In the genomic region with DNA sequence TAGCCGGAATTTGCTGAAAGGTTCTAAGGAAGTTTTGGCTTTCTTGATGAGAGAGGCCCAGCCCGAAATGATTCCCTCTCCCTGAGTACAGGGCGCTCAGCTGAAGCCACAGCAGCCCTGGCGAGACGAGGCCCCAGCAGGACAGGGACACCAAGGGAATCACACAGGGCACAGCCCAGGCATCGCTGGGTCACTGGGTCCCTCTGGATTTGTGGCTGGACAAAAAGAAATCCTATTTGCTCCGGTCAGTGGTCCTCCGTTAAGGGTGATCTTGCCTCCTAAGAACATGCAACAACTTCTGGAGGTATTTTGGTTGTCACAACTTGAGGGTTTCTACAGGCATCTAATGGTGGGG, we compare ENCODE assay signal across 15 cellular contexts. TPM values are rescaled to one million over a fixed set of nuclear protein-coding genes. Genes with fewer than 3 reads are reported as not detected.
A peak's percentile ranks its signal among the peaks of the same experiment; 100 is the strongest.
DNase-seq lines count a peak whose midpoint lies in the region; ATAC-seq and TF ChIP-seq lines count a peak whose summit lies in the region.
"Had no signal": no experiment of that assay in that cellular context is flagged by ENCODE, and none has a peak within 500 bp of the region (broad histone marks: within the 10 kb centered on the region; RNA-seq: fewer than 3 reads in every experiment).

No MANE protein-coding gene starts in this region.

- no peak overlapping the region for H3K23ac ChIP-seq in neuronal stem cell (ENCODE audit: low read depth, low read length, poor library complexity)

- no peak for TF ChIP-seq RAD21 in HCT116 (IDR thresholded peaks at IDR 0.05; ENCODE audit: low read depth)

- no peak overlapping the region for H2BK120ac ChIP-seq in neuronal stem cell (ENCODE audit: low read depth, low read length)

- H2BK15ac ChIP-seq in neuronal stem cell (ENCODE audit: low read length) = peak overlapping the region; percentile 43

- RAD21 ChIA-PET in HCT116 (lab: Charles Lee; ENCODE audit: low non-redundant PET in 1 of 2, low total read pairs in 2 of 2, uncharacterized antibody in 2 of 2, unreplicated experiment in 2 of 2) = interaction anchor here in 1 of 2 experiments (0.8 kb wide), 1 partner anchor 191 kb away, joined by 3 read pairs; no protein-coding TSS in a partner anchor

- ATAC-seq in HCT116 (no peak), GM21528 (IDR thresholded peaks at IDR 0.05; ENCODE audit: low FRiP score, unreplicated experiment) (no peak), left colon (no peak)

- H2AFZ ChIP-seq in HCT116 (ENCODE audit: low read depth, low read length, poor library complexity, severe bottlenecking) (no peak overlapping the region), neuronal stem cell (ENCODE audit: low read length) (peak overlapping the region; percentile 15)
- H2AFZ ChIP-seq: GM23248 had no signal

- no peaks in the 10 kb centered on the region for H3K36me3 Mint-ChIP-seq in activated CD4-positive, alpha-beta T cell treated with anti-CD3 and anti-CD28 coated beads, Interleukin-2, amount 10 ng/mL, durations not matched to agents 24 days and 14 days (ENCODE audit: low read depth)
- H3K36me3 Mint-ChIP-seq: CD14-positive monocyte; CD4-positive, alpha-beta memory T cell had no signal

- no peak overlapping the region for H4K8ac ChIP-seq in neuronal stem cell (ENCODE audit: low read depth, low read length)

- peaks cover 22 to 58% (median 48%) of the 10 kb centered on the region in 10 experiments for H3K4me1 ChIP-seq in BLaER1 treated with 17β-estradiol and CSF1 and Interleukin-3, amounts not matched to agents 10 nM and 100 nM
- H3K4me1 ChIP-seq in HCT116 (ENCODE audit: control insufficient read depth in 1 of 2, insufficient read depth in 2 of 2, low read length in 2 of 2) = peaks cover 54 to 56% of the 10 kb centered on the region in 2 experiments
- peaks cover 12 to 22% of the 10 kb centered on the region in 2 donors for H3K4me1 ChIP-seq in neuronal stem cell (ENCODE audit: control insufficient read depth in 2 of 2, insufficient read depth in 1 of 2, low read depth in 1 of 2, low read length in 2 of 2)
- H3K4me1 ChIP-seq in spleen = peaks cover 0 to 20% (median 5%) of the 10 kb centered on the region in 6 donors

- peaks cover 60 to 85% (median 73%) of the 10 kb centered on the region in 11 experiments for H3K27me3 ChIP-seq in BLaER1 treated with 17β-estradiol and CSF1 and Interleukin-3, amounts not matched to agents 10 nM and 100 nM
- H3K27me3 ChIP-seq in HCT116 (ENCODE audit: insufficient read depth, low read length) (no peaks in the 10 kb centered on the region), neuronal stem cell (ENCODE audit: control insufficient read depth in 3 of 3, insufficient read depth in 3 of 3, low read depth in 1 of 3, low read length in 3 of 3) (peaks cover 0 to 31% (median 14%) of the 10 kb centered on the region in 3 experiments), spleen (replicated peaks in 1 of 7) (peaks cover 0 to 95% (median 43%) of the 10 kb centered on the region in 7 donors)
- H3K27me3 ChIP-seq: BE2C had no signal

- POLR2A ChIA-PET in HCT116 (lab: Charles Lee) = no interaction called here

- peak overlapping the region in 8 of 11 experiments; percentile 10 to 86 (median 44); a peak in 13 of 22 replicates for H3K4me2 ChIP-seq in BLaER1 treated with 17β-estradiol and CSF1 and Interleukin-3, amounts not matched to agents 10 nM and 100 nM
- H3K4me2 ChIP-seq in HCT116 (ENCODE audit: low read length) (peak overlapping the region; percentile 24), neuronal stem cell (ENCODE audit: insufficient read depth, low read length, poor library complexity, severe bottlenecking) (no peak overlapping the region)

- H3K9me2 ChIP-seq in HCT116 (ENCODE audit: insufficient read depth) = no peaks in the 10 kb centered on the region

- H3K4ac ChIP-seq in neuronal stem cell (ENCODE audit: low read length) = no peak overlapping the region

- no peak overlapping the region for H3K4me3 ChIP-seq in BLaER1 treated with 17β-estradiol and CSF1 and Interleukin-3, amounts not matched to agents 10 nM and 100 nM
- no peak overlapping the region for H3K4me3 ChIP-seq in HCT116 (replicated peaks in 1 of 2; ENCODE audit: low read depth in 1 of 2, low read length in 2 of 2)
- no peak overlapping the region for H3K4me3 ChIP-seq in neuronal stem cell (ENCODE audit: low read length in 2 of 2)
- no peak overlapping the region for H3K4me3 ChIP-seq in spleen
- H3K4me3 ChIP-seq: GM23248, HAP-1 had no signal

- H2AK5ac ChIP-seq in neuronal stem cell (ENCODE audit: low read depth, low read length) = no peak overlapping the region

- H3K4me3 Mint-ChIP-seq in activated CD4-positive, alpha-beta T cell treated with anti-CD3 and anti-CD28 coated beads, Interleukin-2, amount 10 ng/mL, durations not matched to agents 24 days and 14 days = no peak overlapping the region
- H3K4me3 Mint-ChIP-seq: CD14-positive monocyte; CD4-positive, alpha-beta memory T cell had no signal

- no peaks in the 10 kb centered on the region for H3K36me3 ChIP-seq in BLaER1 treated with 17β-estradiol and CSF1 and Interleukin-3, amounts not matched to agents 10 nM and 100 nM
- H3K36me3 ChIP-seq in HCT116 (ENCODE audit: control insufficient read depth in 1 of 2, insufficient read depth in 2 of 2, low read length in 2 of 2) = no peaks in the 10 kb centered on the region
- no peaks in the 10 kb centered on the region for H3K36me3 ChIP-seq in neuronal stem cell (replicated peaks in 1 of 2; ENCODE audit: control insufficient read depth in 2 of 2, insufficient read depth in 2 of 2, low read length in 2 of 2)
- no peaks in the 10 kb centered on the region for H3K36me3 ChIP-seq in spleen
- H3K36me3 ChIP-seq: BE2C, HAP-1 had no signal

- TF ChIP-seq POLR2A in HCT116 (IDR thresholded peaks at IDR 0.05; ENCODE audit: borderline replicate concordance, extremely low read depth, insufficient read depth, insufficient read length) = no peak
- no peak for TF ChIP-seq POLR2A in spleen (IDR thresholded peaks at IDR 0.05)

- H4K20me1 ChIP-seq in BLaER1 treated with 17β-estradiol and CSF1 and Interleukin-3, amounts not matched to agents 10 nM and 100 nM = peaks cover 0 to 41% (median 23%) of the 10 kb centered on the region in 11 experiments; a peak in 16 of 22 replicates
- H4K20me1 ChIP-seq in HCT116 (ENCODE audit: insufficient read depth) = no peaks in the 10 kb centered on the region

- H3K27me3 Mint-ChIP-seq in activated CD4-positive, alpha-beta T cell treated with anti-CD3 and anti-CD28 coated beads, Interleukin-2, amount 10 ng/mL, durations not matched to agents 24 days and 14 days = peaks cover 34% of the 10 kb centered on the region

- H3K4me1 Mint-ChIP-seq in activated CD4-positive, alpha-beta T cell treated with anti-CD3 and anti-CD28 coated beads, Interleukin-2, amount 10 ng/mL, durations not matched to agents 24 days and 14 days = no peaks in the 10 kb centered on the region
- H3K4me1 Mint-ChIP-seq: CD14-positive monocyte; CD4-positive, alpha-beta memory T cell had no signal

- TF ChIP-seq CTCF in HCT116 (IDR thresholded peaks at IDR 0.05 in 2 of 3, conservative IDR thresholded peaks at IDR 0.05 in 1 of 3; ENCODE audit: borderline replicate concordance in 1 of 3, insufficient read depth in 1 of 3, low read depth in 2 of 3, low read length in 2 of 3) = no peak
- TF ChIP-seq CTCF in spleen (IDR thresholded peaks at IDR 0.05 in 8 of 11, conservative IDR thresholded peaks at IDR 0.05 in 3 of 11) = no peak

- no TSS peak for BruUV-seq in HCT116 (replicated peaks; lab: Mats Ljungman, UMichigan)

- WGBS in neuronal stem cell (ENCODE audit: extremely low coverage in 2 of 2, insufficient read length in 2 of 2, insufficient replicate concordance in 1 of 2), 2 donors = no CpG with 5 or more reads among the region's 8 CpGs
- 79 to 94% (median 91%) methylated on average over 6 to 8 of the region's 8 CpGs for WGBS in spleen, 5 donors

- H4K91ac ChIP-seq in neuronal stem cell (ENCODE audit: low read depth, low read length, poor library complexity) = no peak overlapping the region

- H3K27ac Mint-ChIP-seq in activated CD4-positive, alpha-beta T cell treated with anti-CD3 and anti-CD28 coated beads, Interleukin-2, amount 10 ng/mL, durations not matched to agents 24 days and 14 days = no peak overlapping the region
- H3K27ac Mint-ChIP-seq: CD4-positive, alpha-beta memory T cell had no signal

- no peaks in the 10 kb centered on the region for H3K9me3 Mint-ChIP-seq in activated CD4-positive, alpha-beta T cell treated with anti-CD3 and anti-CD28 coated beads, Interleukin-2, amount 10 ng/mL, durations not matched to agents 24 days and 14 days

- no peak overlapping the region for H2BK12ac ChIP-seq in neuronal stem cell (ENCODE audit: low read length)

- H3K79me1 ChIP-seq in neuronal stem cell (ENCODE audit: low read depth, low read length) = no peaks in the 10 kb centered on the region

- H3K9me3 ChIP-seq in BLaER1 treated with 17β-estradiol and CSF1 and Interleukin-3, amounts not matched to agents 10 nM and 100 nM (replicated peaks in 1 of 11) = peaks cover 0 to 8% (median 5%) of the 10 kb centered on the region in 11 experiments; a peak in 14 of 22 replicates
- no peaks in the 10 kb centered on the region for H3K9me3 ChIP-seq in HCT116 (ENCODE audit: control insufficient read depth in 1 of 2, insufficient read depth in 1 of 2, low read depth in 1 of 2, low read length in 2 of 2)
- H3K9me3 ChIP-seq in neuronal stem cell (replicated peaks in 1 of 2; ENCODE audit: control insufficient read depth in 2 of 2, insufficient read depth in 1 of 2, low read depth in 1 of 2, low read length in 2 of 2) = no peaks in the 10 kb centered on the region
- H3K9me3 ChIP-seq in spleen = peaks cover 0 to 1% (median 0%) of the 10 kb centered on the region in 8 donors
- H3K9me3 ChIP-seq: BE2C had no signal

- H3K14ac ChIP-seq in neuronal stem cell (ENCODE audit: low read length) = no peak overlapping the region

- no peak overlapping the region for H3K27ac ChIP-seq in BLaER1 treated with 17β-estradiol and CSF1 and Interleukin-3, amounts not matched to agents 10 nM and 100 nM
- H3K27ac ChIP-seq in HCT116 (ENCODE audit: low read depth, low read length) (peak overlapping the region; percentile 17; the same call in 1 of the 2 replicates), neuronal stem cell (replicated peaks; ENCODE audit: low read length) (no peak overlapping the region), spleen (no peak overlapping the region)
- H3K27ac ChIP-seq: GM23248 had no signal

- no peak for DNase-seq in HCT116 (ENCODE audit: low read depth, low spot score)
- DNase-seq in neuronal stem cell (ENCODE audit: low spot score) = no peak
- peak; percentile 47 for DNase-seq in spleen
- DNase-seq in activated CD4-positive, alpha-beta T cell treated with anti-CD3 and anti-CD28 coated beads, Interleukin-2, amount 10 ng/mL, durations not matched to agents 24 days and 14 days = no peak
- no peak for DNase-seq in left colon
- DNase-seq: ACHN; BE2C; CD4-positive, alpha-beta memory T cell; GF-D8; GM23248; KG1 had no signal

- H2BK5ac ChIP-seq in neuronal stem cell (ENCODE audit: low read length) = no peak overlapping the region

- intact Hi-C loops in HCT116 (cut with micrococcal nuclease) = no loop called here
- intact Hi-C loops in spleen (cut with DNase I; ENCODE audit: low total_unique reads) = no loop called here
- intact Hi-C loops in activated CD4-positive, alpha-beta T cell treated with anti-CD3 and anti-CD28 coated beads, Interleukin-2, amount 10 ng/mL, durations not matched to agents 24 days and 14 days (cut with micrococcal nuclease) = no loop called here
- intact Hi-C loops in left colon (cut with DNase I, micrococcal nuclease) = no loop called here

- peak overlapping the region; percentile 78 for H3K18ac ChIP-seq in neuronal stem cell (ENCODE audit: low read length)

- CTCF ChIA-PET in HCT116 (lab: Charles Lee) = no interaction called here

- H3K79me2 ChIP-seq in HCT116 (ENCODE audit: insufficient read depth, low read length) = no peaks in the 10 kb centered on the region; the same call in 1 of the 2 replicates

- H3K9ac ChIP-seq in BLaER1 treated with 17β-estradiol and CSF1 and Interleukin-3, amounts not matched to agents 10 nM and 100 nM = no peak overlapping the region
- H3K9ac ChIP-seq in HCT116 (ENCODE audit: low read length) = no peak overlapping the region
- no peak overlapping the region for H3K9ac ChIP-seq in neuronal stem cell (ENCODE audit: low read depth, low read length, poor library complexity)
- H3K9ac ChIP-seq: GM23248 had no signal

RNA-seq across cellular contexts. Expression of a gene that starts 6.4 kb away (rescaled TPM):
- total RNA-seq in HCT116 (2021; ENCODE audit: unreplicated experiment) (37.5 TPM), spleen (not detected), left colon (not detected)
- polyA plus RNA-seq in HCT116 (2012) = 40.3 and 46.1 TPM in 2 replicates
- 0.20 TPM for polyA plus RNA-seq in neuronal stem cell (2013, experiment 1 of 2)
- 0.15 TPM for polyA plus RNA-seq in neuronal stem cell (2013, experiment 2 of 2)
- polyA plus RNA-seq in spleen = not detected
- not detected in 2 replicates for total RNA-seq in activated CD4-positive, alpha-beta T cell treated with anti-CD3 and anti-CD28 coated beads, Interleukin-2, amount 10 ng/mL, durations not matched to agents 24 days and 14 days
- total RNA-seq: CD4-positive, alpha-beta memory T cell; GM23248 had no signal
- polyA plus RNA-seq: CD14-positive monocyte; CD4-positive, alpha-beta memory T cell; GM23248 had no signal

RNA-seq across cellular contexts. Expression of a gene that starts 22.3 kb away (rescaled TPM):
- 21.3 TPM for total RNA-seq in HCT116 (2021; ENCODE audit: unreplicated experiment)
- polyA plus RNA-seq in HCT116 (2012) = 14.4 and 23.1 TPM in 2 replicates
- polyA plus RNA-seq in neuronal stem cell (2013, experiment 1 of 2) = 13.6 TPM
- 13.3 TPM for polyA plus RNA-seq in neuronal stem cell (2013, experiment 2 of 2)
- total RNA-seq in spleen = 10 to 100 TPM; 21.0 to 41.4 (median 31.3) TPM
- 10 to 100 TPM; 17.5 to 32.3 (median 30.8) TPM for polyA plus RNA-seq in spleen
- total RNA-seq in activated CD4-positive, alpha-beta T cell treated with anti-CD3 and anti-CD28 coated beads, Interleukin-2, amount 10 ng/mL, durations not matched to agents 24 days and 14 days = 29.3 and 32.1 TPM in 2 replicates
- total RNA-seq in left colon = 10 to 100 TPM; 21.2 to 21.7 TPM

RNA-seq across cellular contexts. Expression of a gene that starts 56.5 kb away (rescaled TPM):
- total RNA-seq in HCT116 (2021; ENCODE audit: unreplicated experiment) (601 TPM), spleen (10 to 100 TPM; 14.3 to 96.6 (median 60.5) TPM), left colon (10 to 100 TPM; 56.5 to 83.5 TPM)
- 284 and 460 TPM in 2 replicates for polyA plus RNA-seq in HCT116 (2012)
- polyA plus RNA-seq in neuronal stem cell (2013, experiment 1 of 2) = 56.5 TPM
- 57.8 TPM for polyA plus RNA-seq in neuronal stem cell (2013, experiment 2 of 2)
- 10 to 100 TPM in 1 of 3 donors, 1 to 10 TPM in 2; 4.3 to 22.7 (median 6.4) TPM for polyA plus RNA-seq in spleen
- 13.4 and 17.2 TPM in 2 replicates for total RNA-seq in activated CD4-positive, alpha-beta T cell treated with anti-CD3 and anti-CD28 coated beads, Interleukin-2, amount 10 ng/mL, durations not matched to agents 24 days and 14 days
- polyA plus RNA-seq: CD14-positive monocyte had no signal

Comparison
In these comparisons a context has a peak if more than half of its experiments do, and no peak if none do; other contexts are left out.
1. RNA of a gene that starts 6.4 kb away (total RNA-seq): 37.5 TPM in HCT116 (single experiment); not detected in spleen, not detected in activated CD4-positive, alpha-beta T cell treated with anti-CD3 and anti-CD28 coated beads, Interleukin-2, amount 10 ng/mL, durations not matched to agents 24 days and 14 days and not detected in left colon; every median in the first group is over 10 times any median in the second.